Comparison of ENCODE assay signal across 24 cellular contexts in the genomic region with DNA sequence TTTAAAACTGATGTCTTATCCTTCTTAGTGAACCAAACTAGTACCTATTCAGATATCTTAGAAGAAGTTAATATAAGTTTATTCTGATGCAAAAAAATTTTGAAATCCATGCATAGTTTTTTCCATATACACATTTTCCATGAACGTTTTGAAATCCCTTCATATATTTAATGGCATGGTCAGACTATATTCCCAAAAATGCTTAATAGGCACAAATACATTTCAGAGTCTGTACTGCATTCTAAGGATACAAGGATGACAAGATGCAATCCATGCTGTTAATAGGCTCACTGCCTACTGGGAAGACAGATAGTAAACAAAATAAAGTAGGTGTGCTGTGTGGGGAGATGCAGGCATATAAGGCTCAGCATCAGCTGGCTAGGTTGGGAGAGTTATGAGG. TPM values are rescaled to one million over a fixed set of nuclear protein-coding genes. Genes with fewer than 3 reads are reported as not detected.
DNase-seq lines count a peak whose midpoint lies in the region; ATAC-seq, FAIRE-seq and TF ChIP-seq lines count a peak whose summit lies in the region.
"Had no signal": no experiment of that assay in that cellular context is flagged by ENCODE, and none has a peak within 500 bp of the region (broad histone marks: within the 10 kb centered on the region; RNA-seq: fewer than 3 reads in every experiment).

No MANE protein-coding gene starts in this region.

- 3% methylated on average over 1 of the region's 1 CpG for WGBS in A549 (ENCODE audit: missing lambda C conversion rate)

- no peak for ATAC-seq in activated T-cell treated with anti-CD3 and anti-CD28 coated beads, Interleukin-2, amount 50 U/mL, for 72 hours (replicated peaks in 1 of 2)
- no peak for ATAC-seq in A549
- no peak for ATAC-seq in WTC11
- no peak for ATAC-seq in natural killer cell treated with Interleukin-12 subunit alpha and Interleukin-12 subunit beta and Interleukin-15 and Interleukin-18, amount 100 ng/mL, for 72 hours

- H3K27ac ChIP-seq in A549, result no peak overlapping the region
- H3K27ac ChIP-seq: 22Rv1, BLaER1 had no signal

- no peaks in the 10 kb centered on the region for H3K9me3 ChIP-seq in A549
- H3K9me3 ChIP-seq: BE2C, BLaER1 had no signal

- no peak for TF ChIP-seq EP300 in A549 (IDR thresholded peaks at IDR 0.05)

- POLR2A ChIA-PET in A549 (lab: Yijun Ruan, JAX) (no interaction called here), WTC11 (lab: Charles Lee) (no interaction called here)

- TF ChIP-seq POLR2A in A549 (IDR thresholded peaks at IDR 0.05; ENCODE audit: low read length), result no peak

- TF ChIP-seq RAD21 in A549 (conservative IDR thresholded peaks at IDR 0.05 in 1 of 2, IDR thresholded peaks at IDR 0.05 in 1 of 2), result no peak

- H3K36me3 Mint-ChIP-seq in activated T-cell treated with anti-CD3 and anti-CD28 coated beads, Interleukin-2, amount 50 U/mL, for 72 hours (ENCODE audit: insufficient read depth in 2 of 2), result no peaks in the 10 kb centered on the region
- H3K36me3 Mint-ChIP-seq in WTC11 (peaks cover 6% of the 10 kb centered on the region), nephron progenitor cell (ENCODE audit: low read depth) (peaks cover 6% of the 10 kb centered on the region)
- no peaks in the 10 kb centered on the region for H3K36me3 Mint-ChIP-seq in natural killer cell treated with Interleukin-12 subunit alpha and Interleukin-12 subunit beta and Interleukin-15 and Interleukin-18, amount 100 ng/mL, for 72 hours
- H3K36me3 Mint-ChIP-seq: CD14-positive monocyte; CD4-positive, alpha-beta memory T cell; CD4-positive, CD25-positive, alpha-beta regulatory T cell; CD8-positive, alpha-beta memory T cell had no signal

- H3K4me2 ChIP-seq in A549, result no peak overlapping the region
- H3K4me2 ChIP-seq: BLaER1 had no signal

- H3K27ac Mint-ChIP-seq in activated T-cell treated with anti-CD3 and anti-CD28 coated beads, Interleukin-2, amount 50 U/mL, for 72 hours, result peak overlapping the region; percentile 7
- H3K27ac Mint-ChIP-seq in WTC11 (peak overlapping the region; percentile 85), nephron progenitor cell (peak overlapping the region; percentile 22)
- no peak overlapping the region for H3K27ac Mint-ChIP-seq in natural killer cell treated with Interleukin-12 subunit alpha and Interleukin-12 subunit beta and Interleukin-15 and Interleukin-18, amount 100 ng/mL, for 72 hours
- H3K27ac Mint-ChIP-seq: CD14-positive monocyte; CD4-positive, alpha-beta memory T cell; CD4-positive, CD25-positive, alpha-beta regulatory T cell; CD8-positive, alpha-beta memory T cell had no signal

- no peaks in the 10 kb centered on the region for H3K9me3 Mint-ChIP-seq in activated T-cell treated with anti-CD3 and anti-CD28 coated beads, Interleukin-2, amount 50 U/mL, for 72 hours
- no peaks in the 10 kb centered on the region for H3K9me3 Mint-ChIP-seq in WTC11
- H3K9me3 Mint-ChIP-seq in nephron progenitor cell, result no peaks in the 10 kb centered on the region
- H3K9me3 Mint-ChIP-seq in natural killer cell treated with Interleukin-12 subunit alpha and Interleukin-12 subunit beta and Interleukin-15 and Interleukin-18, amount 100 ng/mL, for 72 hours, result no peaks in the 10 kb centered on the region
- H3K9me3 Mint-ChIP-seq: CD14-positive monocyte; CD4-positive, alpha-beta memory T cell; CD4-positive, CD25-positive, alpha-beta regulatory T cell; CD8-positive, alpha-beta memory T cell had no signal

- H3K4me3 Mint-ChIP-seq in activated T-cell treated with anti-CD3 and anti-CD28 coated beads, Interleukin-2, amount 50 U/mL, for 72 hours, result no peak overlapping the region
- no peak overlapping the region for H3K4me3 Mint-ChIP-seq in WTC11
- H3K4me3 Mint-ChIP-seq in nephron progenitor cell, result no peak overlapping the region
- no peak overlapping the region for H3K4me3 Mint-ChIP-seq in natural killer cell treated with Interleukin-12 subunit alpha and Interleukin-12 subunit beta and Interleukin-15 and Interleukin-18, amount 100 ng/mL, for 72 hours
- H3K4me3 Mint-ChIP-seq: CD14-positive monocyte; CD4-positive, alpha-beta memory T cell; CD4-positive, CD25-positive, alpha-beta regulatory T cell; CD8-positive, alpha-beta memory T cell had no signal

- H3K4me3 ChIP-seq in A549, result no peak overlapping the region
- H3K4me3 ChIP-seq: BLaER1 had no signal

- DNase-seq in activated T-cell treated with anti-CD3 and anti-CD28 coated beads, Interleukin-2, amount 50 U/mL, for 72 hours, result no peak
- DNase-seq in activated T-cell treated with anti-CD3 and anti-CD28 coated beads for 4 hours, result no peak
- no peak for DNase-seq in A549 (ENCODE audit: low read depth in 1 of 2, low spot score in 1 of 2)
- no peak for DNase-seq in WTC11 (ENCODE audit: low spot score)
- no peak for DNase-seq in nephron progenitor cell
- no peak for DNase-seq in natural killer cell treated with Interleukin-12 subunit alpha and Interleukin-12 subunit beta and Interleukin-15 and Interleukin-18, amount 100 ng/mL, for 72 hours (ENCODE audit: low spot score)
- DNase-seq in NCI-H1436 treated with DMSO at 0.1 percent for 48 hours (lab: John Stamatoyannopoulos, UW), result no peak
- DNase-seq: ACHN; BE2C; C1 segment of cervical spinal cord; CD4-positive, alpha-beta memory T cell; CD4-positive, CD25-positive, alpha-beta regulatory T cell; CD8-positive, alpha-beta memory T cell; COR-L47; DMS 273 treated with DMSO at 0.1 percent for 48 hours; DMS79 treated with DMSO at 0.1 percent for 48 hours; GF-D8 had no signal

- CTCF ChIA-PET in A549 (lab: Yijun Ruan, JAX), result no interaction called here
- CTCF ChIA-PET in WTC11 (lab: Charles Lee), result interaction anchor here (0.7 kb wide), 1 partner anchor 217 kb away, joined by 3 read pairs; no protein-coding TSS in a partner anchor

- H3K27me3 Mint-ChIP-seq in activated T-cell treated with anti-CD3 and anti-CD28 coated beads, Interleukin-2, amount 50 U/mL, for 72 hours (ENCODE audit: low read depth), result peaks cover 33% of the 10 kb centered on the region
- no peaks in the 10 kb centered on the region for H3K27me3 Mint-ChIP-seq in WTC11 (ENCODE audit: low read depth)
- no peaks in the 10 kb centered on the region for H3K27me3 Mint-ChIP-seq in nephron progenitor cell (ENCODE audit: low read depth, poor library complexity)
- peaks cover 21 to 37% of the 10 kb centered on the region in 2 donors for H3K27me3 Mint-ChIP-seq in natural killer cell treated with Interleukin-12 subunit alpha and Interleukin-12 subunit beta and Interleukin-15 and Interleukin-18, amount 100 ng/mL, for 72 hours

- no peaks in the 10 kb centered on the region for H3K4me1 Mint-ChIP-seq in activated T-cell treated with anti-CD3 and anti-CD28 coated beads, Interleukin-2, amount 50 U/mL, for 72 hours (ENCODE audit: low read depth)
- H3K4me1 Mint-ChIP-seq in WTC11, result peaks cover 22% of the 10 kb centered on the region
- peaks cover 30% of the 10 kb centered on the region for H3K4me1 Mint-ChIP-seq in nephron progenitor cell
- H3K4me1 Mint-ChIP-seq in natural killer cell treated with Interleukin-12 subunit alpha and Interleukin-12 subunit beta and Interleukin-15 and Interleukin-18, amount 100 ng/mL, for 72 hours (ENCODE audit: low read depth in 2 of 2), result no peaks in the 10 kb centered on the region
- H3K4me1 Mint-ChIP-seq: CD4-positive, alpha-beta memory T cell; CD4-positive, CD25-positive, alpha-beta regulatory T cell; CD8-positive, alpha-beta memory T cell had no signal

- TF ChIP-seq CTCF in A549 (IDR thresholded peaks at IDR 0.05) (no peak), WTC11 (IDR thresholded peaks at IDR 0.05) (no peak), nephron progenitor cell (IDR thresholded peaks at IDR 0.05) (no peak)

- no peak for FAIRE-seq in A549 (lab: Jason Lieb, UNC)
- FAIRE-seq: G401.6, GM12891, GM19239 had no signal

- H3K4me1 ChIP-seq in A549, result no peaks in the 10 kb centered on the region
- H3K4me1 ChIP-seq: BE2C had no signal

TF ChIP-seq in A549, 52 proteins besides CTCF, POLR2A, EP300 and RAD21:
- TF ChIP-seq HOXB13 (CRISPR knock-in tag; IDR thresholded peaks at IDR 0.05; ENCODE audit: low read depth) (no peak), MAFK (IDR thresholded peaks at IDR 0.05; ENCODE audit: partially characterized antibody) (peak; percentile 62), RCOR1 (IDR thresholded peaks at IDR 0.05; ENCODE audit: low read depth, low read length) (no peak)

TF ChIP-seq in WTC11, 78 proteins besides CTCF, POLR2A, EP300 and RAD21 (continues in another document):
- TF ChIP-seq RELA (CRISPR knock-in tag; IDR thresholded peaks at IDR 0.05; ENCODE audit: borderline replicate concordance) (no peak), ETV6 (CRISPR knock-in tag; IDR thresholded peaks at IDR 0.05) (no peak), RORB (CRISPR knock-in tag; IDR thresholded peaks at IDR 0.05) (no peak), GTF2I (CRISPR knock-in tag; conservative IDR thresholded peaks at IDR 0.05) (no peak), TP53 (CRISPR knock-in tag; IDR thresholded peaks at IDR 0.05) (no peak)
- TF ChIP-seq, protein P1, sequence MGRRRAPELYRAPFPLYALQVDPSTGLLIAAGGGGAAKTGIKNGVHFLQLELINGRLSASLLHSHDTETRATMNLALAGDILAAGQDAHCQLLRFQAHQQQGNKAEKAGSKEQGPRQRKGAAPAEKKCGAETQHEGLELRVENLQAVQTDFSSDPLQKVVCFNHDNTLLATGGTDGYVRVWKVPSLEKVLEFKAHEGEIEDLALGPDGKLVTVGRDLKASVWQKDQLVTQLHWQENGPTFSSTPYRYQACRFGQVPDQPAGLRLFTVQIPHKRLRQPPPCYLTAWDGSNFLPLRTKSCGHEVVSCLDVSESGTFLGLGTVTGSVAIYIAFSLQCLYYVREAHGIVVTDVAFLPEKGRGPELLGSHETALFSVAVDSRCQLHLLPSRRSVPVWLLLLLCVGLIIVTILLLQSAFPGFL (CRISPR knock-in tag; IDR thresholded peaks at IDR 0.05; ENCODE audit: borderline replicate concordance), result no peak

RNA-seq across cellular contexts. Expression of a gene that starts 33.2 kb away (rescaled TPM):
- total RNA-seq in activated T-cell treated with anti-CD3 and anti-CD28 coated beads, Interleukin-2, amount 50 U/mL, for 72 hours, result 1 to 10 TPM in 1 of 2 donors, under 1 TPM in 1; 0.22 to 1.6 TPM
- polyA plus RNA-seq in A549 (2011; rRNA removed), result 0.04 and 0.14 TPM in 2 replicates
- polyA plus RNA-seq in A549 (2012; cell fraction: cytosol; rRNA removed), result not detected in 2 replicates
- not detected in 2 replicates for polyA plus RNA-seq in A549 (2012; cell fraction: nucleus; rRNA removed)
- 0.03 to 0.12 TPM in 2 of 3 replicates, not detected in the other for polyA plus RNA-seq in A549 (2017; fragmentation: RNase III; extraction: RNeasy Plus Mini Kit Qiagen cat#74134 plus additional on column Dnase treatment)
- not detected in 2 replicates for polyA minus RNA-seq in A549 (2011; rRNA and poly(A)+ RNA removed)
- 56.5 to 65.1 TPM (median 56.8 TPM) in 3 replicates for total RNA-seq in WTC11 (2021)
- total RNA-seq in natural killer cell treated with Interleukin-12 subunit alpha and Interleukin-12 subunit beta and Interleukin-15 and Interleukin-18, amount 100 ng/mL, for 72 hours, result under 1 TPM; 0.24 to 0.92 TPM
- total RNA-seq: CD4-positive, alpha-beta memory T cell had no signal
- polyA plus RNA-seq: AG04450; CD14-positive monocyte; CD4-positive, alpha-beta memory T cell; CD4-positive, CD25-positive, alpha-beta regulatory T cell; CD8-positive, alpha-beta memory T cell had no signal

Comparison
In these comparisons a context has a peak if more than half of its experiments do, and no peak if none do; other contexts are left out.
1. H3K27ac Mint-ChIP-seq: peak in activated T-cell treated with anti-CD3 and anti-CD28 coated beads, Interleukin-2, amount 50 U/mL, for 72 hours (single experiment), WTC11 (single experiment) and nephron progenitor cell (single experiment); none in natural killer cell treated with Interleukin-12 subunit alpha and Interleukin-12 subunit beta and Interleukin-15 and Interleukin-18, amount 100 ng/mL, for 72 hours (0 of 2).
2. RNA of a gene that starts 33.2 kb away (total RNA-seq): 56.5 to 65.1 TPM in WTC11; 0.22 to 1.6 TPM in activated T-cell treated with anti-CD3 and anti-CD28 coated beads, Interleukin-2, amount 50 U/mL, for 72 hours and 0.24 to 0.92 TPM in natural killer cell treated with Interleukin-12 subunit alpha and Interleukin-12 subunit beta and Interleukin-15 and Interleukin-18, amount 100 ng/mL, for 72 hours; every median in the first group is over 10 times any median in the second.